ENCODE assay signal across 24 cellular contexts in the genomic region with DNA sequence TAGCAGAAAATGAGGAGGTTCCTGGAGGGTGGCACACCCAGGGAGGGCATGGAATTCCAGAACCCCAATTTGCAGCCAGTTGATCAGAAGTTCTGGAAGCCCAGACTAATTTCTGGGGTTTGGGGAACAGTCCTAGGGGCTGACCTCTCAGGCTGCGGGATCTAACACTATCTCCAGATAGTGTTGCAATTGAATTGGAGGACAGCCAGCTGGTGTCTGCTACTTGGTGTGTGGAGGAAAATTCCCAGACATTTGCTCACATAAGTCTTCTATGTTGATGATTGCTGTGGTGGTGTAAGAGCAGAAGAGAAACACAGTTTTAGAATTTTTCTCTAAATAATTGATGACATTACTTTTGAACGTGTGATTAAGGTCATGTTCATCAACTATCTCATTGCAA.
DNase-seq lines count a peak whose midpoint lies in the region; ATAC-seq and TF ChIP-seq lines count a peak whose summit lies in the region.
"Had no signal": no experiment of that assay in that cellular context is flagged by ENCODE, and none has a peak within 500 bp of the region (broad histone marks: within the 10 kb centered on the region; RNA-seq: fewer than 3 reads in every experiment).

No MANE protein-coding gene starts in this region.

- ATAC-seq in sciatic nerve, result peak; percentile 83
- no peak for ATAC-seq in GM18909 (IDR thresholded peaks at IDR 0.05; ENCODE audit: poor library complexity, unreplicated experiment)
- ATAC-seq in HG03139 (IDR thresholded peaks at IDR 0.05; ENCODE audit: unreplicated experiment), result no peak
- ATAC-seq in stimulated activated naive B cell treated with anti-CD40 and anti-IgM and Interleukin-4, amounts not matched to agents 10 μg/mL and 1 μg/mL and 100 μg/mL, for 72 hours (replicated peaks), result no peak
- ATAC-seq: activated CD8-positive, alpha-beta T cell treated with anti-CD3 and anti-CD28 coated beads, Interleukin-2, amount 10 ng/mL, durations not matched to agents 7 days and 5 days; left lung had no signal

- no peak overlapping the region for H3K27ac Mint-ChIP-seq in stimulated activated naive B cell treated with anti-CD40 and anti-IgM and Interleukin-4, amounts not matched to agents 10 μg/mL and 1 μg/mL and 100 μg/mL, for 72 hours
- H3K27ac Mint-ChIP-seq: activated CD8-positive, alpha-beta T cell treated with anti-CD3 and anti-CD28 coated beads, Interleukin-2, amount 10 ng/mL, durations not matched to agents 7 days and 5 days; activated T-cell treated with anti-CD3 and anti-CD28 coated beads, Interleukin-2, amount 50 U/mL, for 24 hours; brain; T-helper 1 cell treated with Interleukin-12 subunit alpha and Interleukin-12 subunit beta and Interleukin-4 antibody, amounts not matched to agents 30 μg/mL and 1 μg/mL, for 36 hours had no signal

- in situ Hi-C loops in astrocyte of the cerebellum (cut with HindIII; ENCODE audit: low sequenced_read_pairs), result no loop called here

- POLR2A ChIA-PET in RWPE1 (lab: Yijun Ruan, JAX; ENCODE audit: low non-redundant PET), result no interaction called here

- H3K36me3 Mint-ChIP-seq in stimulated activated naive B cell treated with anti-CD40 and anti-IgM and Interleukin-4, amounts not matched to agents 10 μg/mL and 1 μg/mL and 100 μg/mL, for 72 hours, result no peaks in the 10 kb centered on the region
- H3K36me3 Mint-ChIP-seq: brain had no signal

- no peak overlapping the region for H3K4me3 Mint-ChIP-seq in stimulated activated naive B cell treated with anti-CD40 and anti-IgM and Interleukin-4, amounts not matched to agents 10 μg/mL and 1 μg/mL and 100 μg/mL, for 72 hours
- H3K4me3 Mint-ChIP-seq: activated CD8-positive, alpha-beta T cell treated with anti-CD3 and anti-CD28 coated beads, Interleukin-2, amount 10 ng/mL, durations not matched to agents 7 days and 5 days; activated T-cell treated with anti-CD3 and anti-CD28 coated beads, Interleukin-2, amount 50 U/mL, for 24 hours; brain; T-helper 1 cell treated with Interleukin-12 subunit alpha and Interleukin-12 subunit beta and Interleukin-4 antibody, amounts not matched to agents 30 μg/mL and 1 μg/mL, for 36 hours had no signal

- peak; percentile 18 for DNase-seq in HCEC 1CT
- peak; percentile 6 for DNase-seq in astrocyte of the cerebellum (ENCODE audit: low read depth)
- peak; percentile 0 to 45 for DNase-seq in foreskin fibroblast
- DNase-seq in sciatic nerve (ENCODE audit: low spot score), result peak; percentile 58
- no peak for DNase-seq in RWPE1 (ENCODE audit: low spot score)
- DNase-seq in stimulated activated naive B cell treated with anti-CD40 and anti-IgM and Interleukin-4, amounts not matched to agents 10 μg/mL and 1 μg/mL and 100 μg/mL, for 72 hours, result no peak
- DNase-seq: activated CD4-positive, CD25-positive, alpha-beta regulatory T cell; activated CD8-positive, alpha-beta T cell treated with anti-CD3 and anti-CD28 coated beads, Interleukin-2, amount 10 ng/mL, durations not matched to agents 7 days and 5 days; activated naive CD4-positive, alpha-beta T cell treated with Interleukin-2 at 50 U/mL for 16 hours; activated T-cell treated with anti-CD3 and anti-CD28 coated beads, Interleukin-2, amount 50 U/mL, for 24 hours; DND-41; glutamatergic neuron; left lung; MM.1S; NCI-H146; NCI-H82; SJCRH30 had no signal

- H3K27ac ChIP-seq in RWPE1, result no peak overlapping the region
- H3K27ac ChIP-seq: left lung, neutrophil, right atrium auricular region, SJCRH30, tibial artery had no signal

- no peaks in the 10 kb centered on the region for H3K27me3 Mint-ChIP-seq in stimulated activated naive B cell treated with anti-CD40 and anti-IgM and Interleukin-4, amounts not matched to agents 10 μg/mL and 1 μg/mL and 100 μg/mL, for 72 hours
- H3K27me3 Mint-ChIP-seq: activated T-cell treated with anti-CD3 and anti-CD28 coated beads, Interleukin-2, amount 50 U/mL, for 24 hours; brain had no signal

- no peak for TF ChIP-seq CTCF in astrocyte of the cerebellum (IDR thresholded peaks at IDR 0.05; ENCODE audit: low read depth, low read length, missing control alignments)
- no peak for TF ChIP-seq CTCF in foreskin fibroblast (IDR thresholded peaks at IDR 0.05; ENCODE audit: low read depth, low read length)
- no peak for TF ChIP-seq CTCF in RWPE1 (conservative IDR thresholded peaks at IDR 0.05; ENCODE audit: low read depth)

- peaks cover 0 to 1% of the 10 kb centered on the region in 2 donors for H3K9me3 Mint-ChIP-seq in stimulated activated naive B cell treated with anti-CD40 and anti-IgM and Interleukin-4, amounts not matched to agents 10 μg/mL and 1 μg/mL and 100 μg/mL, for 72 hours
- H3K9me3 Mint-ChIP-seq: T-helper 1 cell treated with Interleukin-12 subunit alpha and Interleukin-12 subunit beta and Interleukin-4 antibody, amounts not matched to agents 30 μg/mL and 1 μg/mL, for 36 hours had no signal

- CTCF ChIA-PET in RWPE1 (lab: Yijun Ruan, JAX), result no interaction called here

- intact Hi-C loops in sciatic nerve (cut with DNase I), result no loop called here

- H3K4me3 ChIP-seq in astrocyte of the cerebellum (ENCODE audit: low read depth, low read length) (no peak overlapping the region), foreskin fibroblast (ENCODE audit: low read depth in 1 of 2, low read length in 2 of 2) (no peak overlapping the region)
- H3K4me3 ChIP-seq: left lung, right atrium auricular region, SJCRH30, tibial artery had no signal

- no peaks in the 10 kb centered on the region for H3K4me1 Mint-ChIP-seq in stimulated activated naive B cell treated with anti-CD40 and anti-IgM and Interleukin-4, amounts not matched to agents 10 μg/mL and 1 μg/mL and 100 μg/mL, for 72 hours
- H3K4me1 Mint-ChIP-seq: brain had no signal

Comparison
In these comparisons a context has a peak if more than half of its experiments do, and no peak if none do; other contexts are left out.
1. DNase-seq: peak in HCEC 1CT (single experiment), astrocyte of the cerebellum (single experiment), foreskin fibroblast (2 of 2) and sciatic nerve (single experiment); none in RWPE1 (single experiment) and stimulated activated naive B cell treated with anti-CD40 and anti-IgM and Interleukin-4, amounts not matched to agents 10 μg/mL and 1 μg/mL and 100 μg/mL, for 72 hours (single experiment).